ENCODE assay signal across 1 cellular context in the genomic region with DNA sequence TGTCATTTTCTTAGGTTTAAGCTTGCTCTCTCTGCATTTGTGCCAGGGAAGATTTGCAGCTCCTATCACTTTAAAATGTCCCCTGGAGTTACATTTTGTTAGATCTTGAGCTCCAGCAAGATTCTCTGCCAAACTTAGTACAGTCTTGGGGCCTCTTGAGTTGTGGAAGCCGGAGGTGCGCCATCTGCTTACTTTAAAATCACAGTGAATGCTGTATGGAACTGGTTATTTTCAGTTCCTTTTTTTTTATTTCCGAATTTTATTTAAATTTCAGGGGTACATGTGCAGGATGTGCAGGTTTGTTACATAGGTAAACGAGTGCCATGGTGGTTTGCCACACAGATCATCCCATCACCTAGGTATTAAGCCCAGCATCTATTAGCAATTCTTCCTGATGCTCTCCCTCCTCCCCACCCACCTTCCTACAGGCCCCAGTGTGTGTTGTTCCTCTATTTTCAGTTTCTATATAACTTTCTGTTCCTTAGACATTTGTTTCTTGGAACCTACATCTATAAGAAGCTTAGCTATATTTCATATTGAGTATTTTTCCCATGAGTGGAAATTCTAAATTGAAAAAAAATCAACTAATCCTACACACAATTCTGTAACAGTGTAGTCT.
A peak's percentile ranks its signal among the peaks of the same experiment; 100 is the strongest.
TF ChIP-seq lines count a peak whose summit lies in the region.

No MANE protein-coding gene starts in this region.

TF ChIP-seq in GM12878, 131 proteins besides CTCF, POLR2A, EP300 and RAD21:
- TF ChIP-seq HDAC6 (IDR thresholded peaks at IDR 0.05; ENCODE audit: unreplicated experiment) (no peak), IKZF2 (IDR thresholded peaks at IDR 0.05) (no peak), EZH2 (IDR thresholded peaks at IDR 0.05; ENCODE audit: borderline replicate concordance, control insufficient read depth, low read depth, low read length) (no peak), IRF4 (IDR thresholded peaks at IDR 0.05; ENCODE audit: low read depth, low read length) (0 out of 2 replicates have a peak, but pooled peaks have one; percentile 26), CHD2 (IDR thresholded peaks at IDR 0.05; ENCODE audit: borderline replicate concordance, low read depth, low read length) (no peak), TCF3 (IDR thresholded peaks at IDR 0.05; ENCODE audit: borderline replicate concordance, insufficient read depth, low read depth, low read length) (no peak), SPI1 (IDR thresholded peaks at IDR 0.05; ENCODE audit: borderline replicate concordance, insufficient read depth, low read depth, low read length) (peak; percentile 83), EED (IDR thresholded peaks at IDR 0.05; ENCODE audit: low read depth) (peak; percentile 30; the same call in 1 of the 2 replicates), TCF7 (IDR thresholded peaks at IDR 0.05; ENCODE audit: borderline replicate concordance) (no peak), RAD51 (IDR thresholded peaks at IDR 0.05) (no peak), DPF2 (IDR thresholded peaks at IDR 0.05) (0 out of 2 replicates have a peak, but pooled peaks have one; percentile 26), NFYA (IDR thresholded peaks at IDR 0.05; ENCODE audit: borderline replicate concordance, low read depth, low read length) (no peak), MEF2A (IDR thresholded peaks at IDR 0.05; ENCODE audit: insufficient read depth, low read depth, low read length) (no peak)
- TF ChIP-seq, protein P1, sequence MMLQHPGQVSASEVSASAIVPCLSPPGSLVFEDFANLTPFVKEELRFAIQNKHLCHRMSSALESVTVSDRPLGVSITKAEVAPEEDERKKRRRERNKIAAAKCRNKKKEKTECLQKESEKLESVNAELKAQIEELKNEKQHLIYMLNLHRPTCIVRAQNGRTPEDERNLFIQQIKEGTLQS (IDR thresholded peaks at IDR 0.05; ENCODE audit: borderline replicate concordance, extremely low read depth, low read depth, low read length) = no peak
